ENCODE assay signal across 26 cellular contexts in the genomic region with DNA sequence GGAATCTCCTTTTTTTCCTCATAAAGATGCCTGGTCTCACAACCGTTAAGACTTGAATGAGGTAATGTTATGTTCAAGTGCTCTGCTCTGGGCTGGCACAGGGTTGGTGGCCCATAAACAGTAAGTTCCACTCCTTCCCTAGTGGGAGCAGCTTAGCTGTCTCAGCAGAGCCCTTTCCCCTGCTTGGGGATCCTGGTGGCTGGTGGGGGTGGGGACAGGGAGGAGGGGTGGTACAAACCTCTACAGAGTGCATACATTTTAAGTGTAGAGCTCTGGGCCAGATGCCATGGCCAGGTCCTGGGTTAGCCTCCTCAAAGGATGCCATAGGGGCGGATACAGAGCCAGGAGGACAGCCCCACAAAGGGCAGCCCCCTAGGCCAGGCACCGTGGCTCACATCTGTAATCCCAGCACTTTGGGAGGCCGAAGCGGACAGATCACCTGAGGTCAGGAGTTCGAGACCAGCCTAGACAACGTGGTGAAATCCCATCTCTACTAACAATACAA. TPM values are rescaled to one million over a fixed set of nuclear protein-coding genes. Genes with fewer than 3 reads are reported as not detected.
DNase-seq lines count a peak whose midpoint lies in the region; ATAC-seq and TF ChIP-seq lines count a peak whose summit lies in the region.
"Had no signal": no experiment of that assay in that cellular context is flagged by ENCODE, and none has a peak within 500 bp of the region (broad histone marks: within the 10 kb centered on the region; RNA-seq: fewer than 3 reads in every experiment).

No MANE protein-coding gene starts in this region.

- POLR2A ChIA-PET in HEK293 (lab: Yijun Ruan, JAX), result no interaction called here

- DNase-seq in coronary artery (ENCODE audit: low spot score), result peak; percentile 22
- DNase-seq in left lobe of liver (ENCODE audit: low spot score), result peak; percentile 32
- DNase-seq in SW 1271 (lab: John Stamatoyannopoulos, UW), result no peak
- DNase-seq in activated naive CD4-positive, alpha-beta T cell treated with anti-CD3 and anti-CD28 coated beads, Interleukin-2, amount 50 U/mL, for 16 hours, result no peak
- DNase-seq: CD8-positive, alpha-beta memory T cell; DMS79 treated with DMSO at 0.1 percent for 48 hours; GF-D8; HFFc6; Kasumi-1; NCI-H1105 treated with DMSO at 0.1 percent for 48 hours; NCI-H146; NCI-H1930; NCI-H446; NCI-H524 treated with DMSO at 0.1 percent for 48 hours; NCI-H774; T-helper 1 cell had no signal

- no peaks in the 10 kb centered on the region for H3K9me3 ChIP-seq in HEK293 (ENCODE audit: control insufficient read depth, insufficient read depth, low read depth, low read length)
- H3K9me3 ChIP-seq: A549, SJSA1 had no signal

- H3K27ac ChIP-seq in HEK293 (ENCODE audit: extremely low read depth, low read depth, low read length), result no peak overlapping the region
- H3K27ac ChIP-seq in coronary artery, result no peak overlapping the region
- H3K27ac ChIP-seq: C4-2B, HL-60, SJSA1 had no signal

- H3K4me3 ChIP-seq in HEK293 (ENCODE audit: low read depth, low read length) (no peak overlapping the region), coronary artery (no peak overlapping the region)
- H3K4me3 ChIP-seq: A549, K562, SJSA1 had no signal

- CTCF ChIA-PET in HEK293 (lab: Yijun Ruan, JAX), result interaction anchor here (0.9 to 1.3 kb wide), 3 partner anchors 41 to 90 kb away, joined by 4 read pairs; no protein-coding TSS in a partner anchor

- ATAC-seq in left lobe of liver, result no peak
- no peak for ATAC-seq in HG02759 (IDR thresholded peaks at IDR 0.05; ENCODE audit: unreplicated experiment)
- ATAC-seq in HG03442 (IDR thresholded peaks at IDR 0.05; ENCODE audit: unreplicated experiment), result no peak
- ATAC-seq: A549, HepG2, K562, Right ventricle myocardium inferior had no signal

- no peak for TF ChIP-seq CTCF in HEK293 (tag by site-specific recombination; IDR thresholded peaks at IDR 0.05)
- no peak for TF ChIP-seq CTCF in coronary artery (IDR thresholded peaks at IDR 0.05)

- H3K36me3 ChIP-seq in HEK293 (ENCODE audit: control insufficient read depth in 2 of 2, insufficient read depth in 1 of 2, low read length in 2 of 2), result no peaks in the 10 kb centered on the region
- H3K36me3 ChIP-seq: SJSA1 had no signal

- no peaks in the 10 kb centered on the region for H3K4me1 ChIP-seq in HEK293 (ENCODE audit: control insufficient read depth, insufficient read depth, low read length)

TF ChIP-seq in HEK293, 187 proteins besides CTCF, POLR2A, EP300 and RAD21:
- TF ChIP-seq ZIC2 (tag by site-specific recombination; IDR thresholded peaks at IDR 0.05) (peak; percentile 51), ZNF112 (tag by site-specific recombination; IDR thresholded peaks at IDR 0.05) (no peak)
TF ChIP-seq in HEK293: peak in this region for 1.

RNA-seq across cellular contexts. Expression of a gene that starts 20.7 kb away (rescaled TPM):
- total RNA-seq in left lobe of liver, result not detected
- total RNA-seq: CD8-positive, alpha-beta memory T cell; HepG2; K562; Right ventricle myocardium inferior had no signal

Comparison
In these comparisons a context has a peak if more than half of its experiments do, and no peak if none do; other contexts are left out.
1. DNase-seq: peak in coronary artery (single experiment) and left lobe of liver (single experiment); none in SW 1271 (0 of 2) and activated naive CD4-positive, alpha-beta T cell treated with anti-CD3 and anti-CD28 coated beads, Interleukin-2, amount 50 U/mL, for 16 hours (single experiment).